17 cellular contexts compared by ENCODE assay signal in the genomic region with DNA sequence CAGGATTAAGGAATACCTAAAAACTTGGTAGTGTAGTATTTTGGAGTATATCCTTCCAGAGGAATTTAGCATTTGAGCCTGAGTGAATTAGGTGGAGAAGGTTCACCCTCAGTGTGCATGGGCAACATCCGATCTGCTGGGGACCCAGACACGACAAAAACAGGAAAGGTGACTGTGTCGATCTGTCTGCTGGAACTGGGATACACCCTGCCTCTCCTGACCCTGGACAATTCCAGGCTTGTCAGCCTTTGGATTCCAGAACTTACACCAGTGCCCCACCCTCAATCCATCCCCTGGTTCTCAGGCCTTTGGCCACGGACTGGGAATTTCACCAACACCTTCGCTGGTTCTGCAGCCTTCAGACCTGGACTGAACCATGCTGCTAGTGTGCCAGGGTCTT. TPM values are rescaled to one million over a fixed set of nuclear protein-coding genes. Genes with fewer than 3 reads are reported as not detected.
A peak's percentile ranks its signal among the peaks of the same experiment; 100 is the strongest.
DNase-seq lines count a peak whose midpoint lies in the region; ATAC-seq and TF ChIP-seq lines count a peak whose summit lies in the region.
"Had no signal": no experiment of that assay in that cellular context is flagged by ENCODE, and none has a peak within 500 bp of the region (broad histone marks: within the 10 kb centered on the region; RNA-seq: fewer than 3 reads in every experiment).

No MANE protein-coding gene starts in this region.

- H3K4me1 Mint-ChIP-seq in MCF 10A (ENCODE audit: insufficient read depth, unreplicated experiment) = peaks cover 50% of the 10 kb centered on the region

- no peaks in the 10 kb centered on the region for H3K36me3 Mint-ChIP-seq in MCF 10A (ENCODE audit: insufficient read depth, unreplicated experiment)
- H3K36me3 Mint-ChIP-seq: CD8-positive, alpha-beta T cell had no signal

- H3K9me3 ChIP-seq in breast epithelium (no peaks in the 10 kb centered on the region), body of pancreas (no peaks in the 10 kb centered on the region)
- H3K9me3 ChIP-seq: Caco-2, HAP-1 had no signal

- no peak overlapping the region for H3K4me3 ChIP-seq in breast epithelium
- no peak overlapping the region for H3K4me3 ChIP-seq in body of pancreas
- H3K4me3 ChIP-seq: HAP-1 had no signal

- WGBS in body of pancreas, 2 donors = 60% methylated on average over 5 of the region's 5 CpGs

- CTCF ChIA-PET in MCF 10A (lab: Yijun Ruan, JAX) = interaction anchor here (1.2 kb wide), 1 partner anchor 86 kb away, joined by 3 read pairs; no protein-coding TSS in a partner anchor

- no peaks in the 10 kb centered on the region for H3K36me3 ChIP-seq in breast epithelium
- H3K36me3 ChIP-seq in body of pancreas (replicated peaks in 1 of 2; ENCODE audit: insufficient read depth in 1 of 2, low read depth in 2 of 2) = no peaks in the 10 kb centered on the region
- H3K36me3 ChIP-seq: HAP-1 had no signal

- no peak overlapping the region for H3K4me3 Mint-ChIP-seq in MCF 10A (ENCODE audit: unreplicated experiment)
- H3K4me3 Mint-ChIP-seq: CD14-positive monocyte; CD8-positive, alpha-beta T cell had no signal

- H3K4me1 ChIP-seq in breast epithelium = peaks cover 0 to 3% of the 10 kb centered on the region in 2 donors
- no peaks in the 10 kb centered on the region for H3K4me1 ChIP-seq in body of pancreas
- H3K4me1 ChIP-seq: Caco-2, HAP-1 had no signal

- TF ChIP-seq POLR2A in breast epithelium (IDR thresholded peaks at IDR 0.05) = no peak
- TF ChIP-seq POLR2A in body of pancreas (IDR thresholded peaks at IDR 0.05) = no peak

- intact Hi-C loops in MCF 10A (cut with micrococcal nuclease) = no loop called here
- intact Hi-C loops in breast epithelium (cut with DNase I; ENCODE audit: low total_unique reads) = no loop called here
- intact Hi-C loops in body of pancreas (cut with DNase I) = no loop called here

- no peak overlapping the region for H3K27ac Mint-ChIP-seq in MCF 10A (ENCODE audit: low read depth, unreplicated experiment)
- H3K27ac Mint-ChIP-seq: CD14-positive monocyte; CD8-positive, alpha-beta T cell had no signal

- no peaks in the 10 kb centered on the region for H3K27me3 Mint-ChIP-seq in MCF 10A (ENCODE audit: insufficient read depth, unreplicated experiment)

- no peaks in the 10 kb centered on the region for H3K9me3 Mint-ChIP-seq in MCF 10A (ENCODE audit: unreplicated experiment)
- H3K9me3 Mint-ChIP-seq: CD8-positive, alpha-beta T cell had no signal

- H3K27ac ChIP-seq in breast epithelium = no peak overlapping the region
- H3K27ac ChIP-seq in body of pancreas = no peak overlapping the region
- H3K27ac ChIP-seq: 22Rv1, HL-60 had no signal

- ATAC-seq in body of pancreas (peak; percentile 21), HG02970 (IDR thresholded peaks at IDR 0.05; ENCODE audit: low FRiP score, unreplicated experiment) (no peak)
- ATAC-seq: CD8-positive, alpha-beta T cell had no signal

- DNase-seq in MCF 10A (ENCODE audit: unreplicated experiment) (peak; percentile 9), breast epithelium (ENCODE audit: low spot score in 2 of 2) (no peak), body of pancreas (no peak), dermis microvascular lymphatic vessel endothelial cell (ENCODE audit: low read depth in 2 of 2) (peak; percentile 92 to 96), lung microvascular endothelial cell (ENCODE audit: low read depth in 2 of 2) (peak; percentile 88 to 94), GDM1 (lab: John Stamatoyannopoulos, UW) (no peak)
- DNase-seq: Caco-2; CD8-positive, alpha-beta T cell; DND-41; GF-D8 had no signal

- no TSS peak for BruUV-seq in MCF 10A (replicated peaks; lab: Mats Ljungman, UMichigan)

- POLR2A ChIA-PET in MCF 10A (lab: Yijun Ruan, JAX) = interaction anchor here (0.7 kb wide), 1 partner anchor 97 kb away, joined by 3 read pairs; no protein-coding TSS in a partner anchor

- no peak for TF ChIP-seq CTCF in MCF 10A (IDR thresholded peaks at IDR 0.05; ENCODE audit: unreplicated experiment)
- TF ChIP-seq CTCF in breast epithelium (IDR thresholded peaks at IDR 0.05) = no peak
- TF ChIP-seq CTCF in body of pancreas (IDR thresholded peaks at IDR 0.05) = no peak

- H3K27me3 ChIP-seq in breast epithelium (no peaks in the 10 kb centered on the region), body of pancreas (no peaks in the 10 kb centered on the region)

RNA-seq across cellular contexts. Expression of a gene that starts 41.9 kb away (rescaled TPM):
- 21.8 and 34.6 TPM in 2 replicates for total RNA-seq in MCF 10A (2022)
- total RNA-seq in breast epithelium = 10 to 100 TPM; 11.8 to 42.9 (median 25.6) TPM
- 1 to 10 TPM; 6.5 to 8.9 TPM for total RNA-seq in body of pancreas
- total RNA-seq in dermis microvascular lymphatic vessel endothelial cell = 117 and 240 TPM in 2 replicates
- total RNA-seq in lung microvascular endothelial cell = 89.8 and 254 TPM in 2 replicates

RNA-seq across cellular contexts. Expression of a gene that starts 56.0 kb away (rescaled TPM):
- total RNA-seq in MCF 10A (2022) = not detected in 2 replicates
- total RNA-seq in breast epithelium = under 1 TPM in 1 of 3 donors, not detected in 2; 0.98 TPM
- under 1 TPM in 1 of 2 donors, not detected in 1; 0.26 TPM for total RNA-seq in body of pancreas
- 0.13 and 0.25 TPM in 2 replicates for total RNA-seq in dermis microvascular lymphatic vessel endothelial cell
- 0.20 and 0.22 TPM in 2 replicates for total RNA-seq in lung microvascular endothelial cell
- total RNA-seq: A673; CD8-positive, alpha-beta T cell; H1 had no signal

Comparison
In these comparisons a context has a peak if more than half of its experiments do, and no peak if none do; other contexts are left out.
1. DNase-seq: peak in MCF 10A (single experiment), dermis microvascular lymphatic vessel endothelial cell (2 of 2) and lung microvascular endothelial cell (2 of 2); none in breast epithelium (0 of 2), body of pancreas (0 of 4) and GDM1 (single experiment).